30 cellular contexts compared by ENCODE assay signal in the genomic region with DNA sequence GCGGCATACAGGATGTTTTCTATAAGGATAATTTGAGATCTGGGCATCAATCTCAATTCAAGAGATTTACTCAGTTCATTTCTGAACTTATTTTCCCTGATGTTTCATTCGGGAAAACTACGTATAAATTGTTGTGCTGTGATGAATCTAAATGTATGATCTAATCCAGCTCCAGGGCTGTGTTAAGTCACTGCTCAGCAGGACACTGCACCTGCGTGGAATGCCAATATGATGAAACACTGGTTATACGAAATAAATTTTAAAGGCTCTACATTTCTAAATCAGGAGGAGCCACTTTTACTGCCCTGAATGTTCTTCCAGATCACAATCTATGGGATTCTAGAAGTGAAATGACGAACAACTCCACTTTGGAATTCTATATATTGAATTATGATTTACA.
DNase-seq lines count a peak whose midpoint lies in the region; ATAC-seq, FAIRE-seq and TF ChIP-seq lines count a peak whose summit lies in the region.
"Had no signal": no experiment of that assay in that cellular context is flagged by ENCODE, and none has a peak within 500 bp of the region (broad histone marks: within the 10 kb centered on the region; RNA-seq: fewer than 3 reads in every experiment).

No MANE protein-coding gene starts in this region.

- intact Hi-C loops in mammary epithelial cell (cut with micrococcal nuclease) (no loop called here), CD14-positive monocyte (cut with micrococcal nuclease) (no loop called here)

- dilution Hi-C loops in mammary epithelial cell (cut with HindIII; ENCODE audit: low sequenced_read_pairs) = no loop called here

- no peak for TF ChIP-seq CTCF in mammary epithelial cell (conservative IDR thresholded peaks at IDR 0.05 in 1 of 2, IDR thresholded peaks at IDR 0.05 in 1 of 2; ENCODE audit: extremely low read depth in 1 of 2, insufficient read depth in 1 of 2, low read depth in 1 of 2, low read length in 2 of 2)
- TF ChIP-seq CTCF in CD14-positive monocyte (IDR thresholded peaks at IDR 0.05) = no peak

- H3K36me3 ChIP-seq in mammary epithelial cell (ENCODE audit: insufficient read depth, low read length) = no peaks in the 10 kb centered on the region
- H3K36me3 ChIP-seq: esophagus muscularis mucosa, thoracic aorta, WERI-Rb-1 had no signal

- in situ Hi-C loops in mammary epithelial cell (cut with MboI; ENCODE audit: low sequenced_read_pairs in 2 of 2) = no loop called here

- DNase-seq in NCI-H1417 (lab: John Stamatoyannopoulos, UW) = peak in 2 of 3 experiments; percentile 11 to 49
- no peak for DNase-seq in NCI-H1417 treated with DMSO at 0.1 percent for 48 hours (lab: John Stamatoyannopoulos, UW)
- DNase-seq in RCC 7860 (ENCODE audit: low spot score) = peak; percentile 23
- peak; percentile 71 for DNase-seq in mammary epithelial cell
- no peak for DNase-seq in naive thymus-derived CD8-positive, alpha-beta T cell
- no peak for DNase-seq in NCI-H82 (lab: John Stamatoyannopoulos, UW)
- DNase-seq in CD14-positive monocyte (ENCODE audit: low spot score) = no peak
- DNase-seq: activated CD4-positive, alpha-beta T cell treated with anti-CD3 and anti-CD28 coated beads, Interleukin-2, amount 50 U/mL, for 1 hour; activated CD8-positive, alpha-beta memory T cell treated with anti-CD3 and anti-CD28 coated beads, Interleukin-2, amount 50 U/mL, for 48 hours; activated naive CD8-positive, alpha-beta T cell treated with anti-CD3 and anti-CD28 coated beads for 36 hours; COR-L47; DMS79 treated with DMSO at 0.1 percent for 48 hours; effector memory CD4-positive, alpha-beta T cell; left colon; mesendoderm; naive B cell; NCI-H187 treated with DMSO at 0.1 percent for 48 hours; retina; stimulated activated CD4-positive, alpha-beta T cell treated with anti-CD3 and anti-CD28 coated beads, Interleukin-2, amount 100 ng/mL, for 48 hours; stimulated activated naive CD4-positive, alpha-beta T cell; T-helper 17 cell; WERI-Rb-1 had no signal

- ATAC-seq in HG02798 (IDR thresholded peaks at IDR 0.05; ENCODE audit: poor library complexity, unreplicated experiment) = no peak
- no peak for ATAC-seq in naive thymus-derived CD8-positive, alpha-beta T cell
- ATAC-seq: left colon, T-helper 17 cell had no signal

- CTCF ChIA-PET in mammary epithelial cell (lab: Charles Lee; ENCODE audit: low non-redundant PET) = no interaction called here

- no peaks in the 10 kb centered on the region for H3K9me3 ChIP-seq in mammary epithelial cell (replicated peaks; ENCODE audit: insufficient read depth, low read length)
- H3K9me3 ChIP-seq: esophagus muscularis mucosa, thoracic aorta had no signal

- WGBS in mammary epithelial cell (ENCODE audit: low coverage, missing lambda C conversion rate) = 37% methylated on average over 6 of the region's 6 CpGs

- H3K9me3 Mint-ChIP-seq in naive thymus-derived CD8-positive, alpha-beta T cell = peaks cover 0 to 12% (median under 1%) of the 10 kb centered on the region in 9 donors
- peaks cover 0 to 7% (median 3%) of the 10 kb centered on the region in 7 donors for H3K9me3 Mint-ChIP-seq in CD14-positive monocyte
- H3K9me3 Mint-ChIP-seq: brain had no signal

- no peaks in the 10 kb centered on the region for H3K27me3 ChIP-seq in mammary epithelial cell (ENCODE audit: insufficient read depth, low read length)
- H3K27me3 ChIP-seq: esophagus muscularis mucosa had no signal

- H3K4me3 Mint-ChIP-seq in naive thymus-derived CD8-positive, alpha-beta T cell = no peak overlapping the region
- H3K4me3 Mint-ChIP-seq in CD14-positive monocyte = no peak overlapping the region
- H3K4me3 Mint-ChIP-seq: activated naive CD8-positive, alpha-beta T cell treated with anti-CD3 and anti-CD28 coated beads for 36 hours; brain; naive B cell; T-helper 17 cell had no signal

- peak overlapping the region; percentile 31 for H3K4me2 ChIP-seq in mammary epithelial cell (ENCODE audit: insufficient read depth, low read depth, low read length)

- H3K36me3 Mint-ChIP-seq in naive thymus-derived CD8-positive, alpha-beta T cell = peaks cover 0 to 3% (median 0%) of the 10 kb centered on the region in 3 donors
- H3K36me3 Mint-ChIP-seq in CD14-positive monocyte = no peaks in the 10 kb centered on the region
- H3K36me3 Mint-ChIP-seq: activated naive CD8-positive, alpha-beta T cell treated with anti-CD3 and anti-CD28 coated beads for 36 hours; brain; naive B cell had no signal

- POLR2A ChIA-PET in naive thymus-derived CD8-positive, alpha-beta T cell (lab: Charles Lee) = no interaction called here

- no peaks in the 10 kb centered on the region for H3K27me3 Mint-ChIP-seq in naive thymus-derived CD8-positive, alpha-beta T cell
- peaks cover 0 to 3% (median 1%) of the 10 kb centered on the region in 3 donors for H3K27me3 Mint-ChIP-seq in CD14-positive monocyte (ENCODE audit: low read depth in 3 of 3)
- H3K27me3 Mint-ChIP-seq: activated naive CD8-positive, alpha-beta T cell treated with anti-CD3 and anti-CD28 coated beads for 36 hours; naive B cell; T-helper 17 cell had no signal

- no peaks in the 10 kb centered on the region for H3K4me1 ChIP-seq in mammary epithelial cell (ENCODE audit: insufficient read depth, low read length)
- H3K4me1 ChIP-seq: esophagus muscularis mucosa had no signal

- BruUV-seq in mammary epithelial cell (replicated peaks; lab: Mats Ljungman, UMichigan) = no TSS peak

- no peak overlapping the region for H3K27ac Mint-ChIP-seq in naive thymus-derived CD8-positive, alpha-beta T cell
- no peak overlapping the region for H3K27ac Mint-ChIP-seq in CD14-positive monocyte
- H3K27ac Mint-ChIP-seq: activated naive CD8-positive, alpha-beta T cell treated with anti-CD3 and anti-CD28 coated beads for 36 hours; activated T-helper 2 cell treated with anti-CD3 and anti-CD28 coated beads, Interferon-gamma antibody, Interleukin-2, Interleukin-4, amounts not matched to agents 10 μg/mL and 5 μg/mL and 100 μg/mL, durations not matched to agents 14 hours and 24 hours and 36 hours; brain; naive B cell; T-helper 17 cell had no signal

- FAIRE-seq in RCC 7860 (lab: Jason Lieb, UNC) = no peak
- FAIRE-seq: colon, GM12892 had no signal

- H4K20me1 ChIP-seq in mammary epithelial cell (ENCODE audit: insufficient read depth, low read length) = no peaks in the 10 kb centered on the region

- no peaks in the 10 kb centered on the region for H3K4me1 Mint-ChIP-seq in naive thymus-derived CD8-positive, alpha-beta T cell
- no peaks in the 10 kb centered on the region for H3K4me1 Mint-ChIP-seq in CD14-positive monocyte
- H3K4me1 Mint-ChIP-seq: activated naive CD8-positive, alpha-beta T cell treated with anti-CD3 and anti-CD28 coated beads for 36 hours; brain; naive B cell; T-helper 17 cell had no signal

- no peak overlapping the region for H2AFZ ChIP-seq in mammary epithelial cell (ENCODE audit: low read depth, low read length)

- H3K27ac ChIP-seq in mammary epithelial cell (ENCODE audit: insufficient read depth, low read depth, low read length) = no peak overlapping the region
- H3K27ac ChIP-seq: 22Rv1, esophagus muscularis mucosa, thoracic aorta, WERI-Rb-1 had no signal

- H3K9ac ChIP-seq in mammary epithelial cell (ENCODE audit: insufficient read depth, low read length) = no peak overlapping the region

- no peak overlapping the region for H3K4me3 ChIP-seq in mammary epithelial cell (replicated peaks in 1 of 3; ENCODE audit: insufficient read depth in 1 of 3, low read depth in 2 of 3, low read length in 3 of 3)
- H3K4me3 ChIP-seq: esophagus muscularis mucosa, thoracic aorta had no signal

- H3K79me2 ChIP-seq in mammary epithelial cell (ENCODE audit: insufficient read depth, low read length) = no peaks in the 10 kb centered on the region

Comparison
In these comparisons a context has a peak if more than half of its experiments do, and no peak if none do; other contexts are left out.
1. DNase-seq: peak in NCI-H1417 (2 of 3), RCC 7860 (single experiment) and mammary epithelial cell (single experiment); none in NCI-H1417 treated with DMSO at 0.1 percent for 48 hours (single experiment), naive thymus-derived CD8-positive, alpha-beta T cell (0 of 10), NCI-H82 (single experiment) and CD14-positive monocyte (single experiment).